Comparison of ENCODE assay signal across 22 cellular contexts in the genomic region with DNA sequence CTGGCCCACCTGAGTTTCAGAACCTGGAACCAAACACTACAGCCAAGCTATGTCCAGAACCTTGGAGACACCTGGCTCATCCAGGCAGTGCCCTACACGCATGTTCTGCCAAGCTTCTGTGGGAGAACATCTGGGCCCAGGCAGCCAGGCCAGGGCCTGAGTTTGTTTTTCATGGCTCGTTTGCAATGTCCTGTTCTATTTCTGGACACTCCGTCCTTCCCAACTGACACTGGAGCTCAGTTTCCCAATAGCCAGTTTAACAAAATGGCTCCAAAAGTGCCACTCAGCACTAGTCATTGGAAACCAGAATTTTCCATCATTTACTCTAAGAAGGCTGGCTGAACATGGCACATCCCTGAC. TPM values are rescaled to one million over a fixed set of nuclear protein-coding genes. Genes with fewer than 3 reads are reported as not detected.
DNase-seq lines count a peak whose midpoint lies in the region; FAIRE-seq and TF ChIP-seq lines count a peak whose summit lies in the region.
"Had no signal": no experiment of that assay in that cellular context is flagged by ENCODE, and none has a peak within 500 bp of the region (broad histone marks: within the 10 kb centered on the region; RNA-seq: fewer than 3 reads in every experiment).

No MANE protein-coding gene starts in this region.

- H3K36me3 ChIP-seq in astrocyte (ENCODE audit: insufficient read depth, low read length) (no peaks in the 10 kb centered on the region), hepatocyte (replicated peaks; ENCODE audit: insufficient read depth, low read depth) (no peaks in the 10 kb centered on the region), skeletal muscle satellite cell (ENCODE audit: insufficient read depth, low read length) (no peaks in the 10 kb centered on the region)
- H3K36me3 ChIP-seq: gastroesophageal sphincter had no signal

- H3K9me2 ChIP-seq in hepatocyte (replicated peaks; ENCODE audit: insufficient read depth): no peaks in the 10 kb centered on the region

- no peak overlapping the region for H3K4me3 ChIP-seq in astrocyte (ENCODE audit: insufficient read depth, low read depth, low read length)
- H3K4me3 ChIP-seq in hepatocyte: no peak overlapping the region
- no peak overlapping the region for H3K4me3 ChIP-seq in skeletal muscle satellite cell (ENCODE audit: low read length)
- H3K4me3 ChIP-seq: gastroesophageal sphincter, skin epidermis had no signal

- TF ChIP-seq POLR2A in GM12891 (IDR thresholded peaks at IDR 0.05; ENCODE audit: low read depth, low read length): no peak

- H3K79me2 ChIP-seq in astrocyte (ENCODE audit: insufficient read depth, low read length) (no peaks in the 10 kb centered on the region), hepatocyte (peaks cover 28% of the 10 kb centered on the region)

- H3K4me1 Mint-ChIP-seq in HFFc6 (ENCODE audit: low read depth): peaks cover 58% of the 10 kb centered on the region
- peaks cover 43% of the 10 kb centered on the region for H3K4me1 Mint-ChIP-seq in astrocyte (ENCODE audit: low read depth, unreplicated experiment)
- peaks cover 3% of the 10 kb centered on the region for H3K4me1 Mint-ChIP-seq in activated T-helper 2 cell treated with anti-CD3 and anti-CD28 coated beads, Interferon-gamma antibody, Interleukin-2, Interleukin-4, amounts not matched to agents 10 μg/mL and 5 μg/mL and 100 μg/mL, durations not matched to agents 14 hours and 24 hours and 36 hours (ENCODE audit: low read depth)
- H3K4me1 Mint-ChIP-seq: CD4-positive, alpha-beta memory T cell; memory B cell; naive thymus-derived CD8-positive, alpha-beta T cell; stimulated activated effector memory CD8-positive, alpha-beta T cell treated with anti-CD3 and anti-CD28 coated beads, Interleukin-12 subunit alpha, Interleukin-12 subunit beta, amount 100 ng/mL, for 72 hours had no signal

- H3K4me3 Mint-ChIP-seq in HFFc6 (no peak overlapping the region), astrocyte (ENCODE audit: unreplicated experiment) (no peak overlapping the region)
- H3K4me3 Mint-ChIP-seq in activated T-helper 2 cell treated with anti-CD3 and anti-CD28 coated beads, Interferon-gamma antibody, Interleukin-2, Interleukin-4, amounts not matched to agents 10 μg/mL and 5 μg/mL and 100 μg/mL, durations not matched to agents 14 hours and 24 hours and 36 hours (ENCODE audit: low read depth): no peak overlapping the region
- H3K4me3 Mint-ChIP-seq: activated CD8-positive, alpha-beta T cell treated with anti-CD3 and anti-CD28 coated beads for 36 hours; CD4-positive, alpha-beta memory T cell; memory B cell; naive thymus-derived CD8-positive, alpha-beta T cell; stimulated activated effector memory CD8-positive, alpha-beta T cell treated with anti-CD3 and anti-CD28 coated beads, Interleukin-12 subunit alpha, Interleukin-12 subunit beta, amount 100 ng/mL, for 72 hours had no signal

- H3K9ac ChIP-seq in astrocyte (ENCODE audit: low read length): no peak overlapping the region
- H3K9ac ChIP-seq in skeletal muscle satellite cell (ENCODE audit: low read depth, low read length): no peak overlapping the region

- no peak for TF ChIP-seq CTCF in HFFc6 (IDR thresholded peaks at IDR 0.05)
- TF ChIP-seq CTCF in astrocyte (IDR thresholded peaks at IDR 0.05; ENCODE audit: insufficient read depth, low read depth, low read length): no peak
- TF ChIP-seq CTCF in hepatocyte (IDR thresholded peaks at IDR 0.05; ENCODE audit: poor library complexity): no peak
- no peak for TF ChIP-seq CTCF in GM20000 (IDR thresholded peaks at IDR 0.05; ENCODE audit: extremely low read depth, missing control alignments)

- peaks cover 7% of the 10 kb centered on the region for H3K36me3 Mint-ChIP-seq in HFFc6 (ENCODE audit: low read depth)
- peaks cover 2% of the 10 kb centered on the region for H3K36me3 Mint-ChIP-seq in astrocyte (ENCODE audit: low read depth, unreplicated experiment)
- H3K36me3 Mint-ChIP-seq in activated T-helper 2 cell treated with anti-CD3 and anti-CD28 coated beads, Interferon-gamma antibody, Interleukin-2, Interleukin-4, amounts not matched to agents 10 μg/mL and 5 μg/mL and 100 μg/mL, durations not matched to agents 14 hours and 24 hours and 36 hours (ENCODE audit: low read depth): no peaks in the 10 kb centered on the region
- H3K36me3 Mint-ChIP-seq: CD4-positive, alpha-beta memory T cell; memory B cell; naive thymus-derived CD8-positive, alpha-beta T cell; stimulated activated effector memory CD8-positive, alpha-beta T cell treated with anti-CD3 and anti-CD28 coated beads, Interleukin-12 subunit alpha, Interleukin-12 subunit beta, amount 100 ng/mL, for 72 hours had no signal

- peaks cover 6% of the 10 kb centered on the region; the same call in 1 of the 2 replicates for H3K27me3 Mint-ChIP-seq in HFFc6 (ENCODE audit: insufficient read depth)
- no peaks in the 10 kb centered on the region for H3K27me3 Mint-ChIP-seq in astrocyte (ENCODE audit: low read depth, unreplicated experiment)
- H3K27me3 Mint-ChIP-seq in activated T-helper 2 cell treated with anti-CD3 and anti-CD28 coated beads, Interferon-gamma antibody, Interleukin-2, Interleukin-4, amounts not matched to agents 10 μg/mL and 5 μg/mL and 100 μg/mL, durations not matched to agents 14 hours and 24 hours and 36 hours (ENCODE audit: low read depth): no peaks in the 10 kb centered on the region
- H3K27me3 Mint-ChIP-seq: CD4-positive, alpha-beta memory T cell; memory B cell had no signal

- no peaks in the 10 kb centered on the region for H3K9me3 ChIP-seq in astrocyte (ENCODE audit: insufficient read depth, low read depth, low read length)
- no peaks in the 10 kb centered on the region for H3K9me3 ChIP-seq in hepatocyte (ENCODE audit: low read depth)
- H3K9me3 ChIP-seq in skeletal muscle satellite cell (replicated peaks; ENCODE audit: low read length): no peaks in the 10 kb centered on the region
- H3K9me3 ChIP-seq: gastroesophageal sphincter had no signal

- WGBS in hepatocyte (ENCODE audit: low lambda C conversion rate, missing lambda C conversion rate): 85% methylated on average over 3 of the region's 3 CpGs

- peak overlapping the region; percentile 62 for H3K27ac ChIP-seq in astrocyte (ENCODE audit: low read depth, low read length)
- H3K27ac ChIP-seq in hepatocyte: peak overlapping the region; percentile 81
- H3K27ac ChIP-seq: gastroesophageal sphincter had no signal

- H2AFZ ChIP-seq in astrocyte (ENCODE audit: low read depth, low read length) (no peak overlapping the region), hepatocyte (no peak overlapping the region)

- H3K27me3 ChIP-seq in astrocyte (ENCODE audit: insufficient read depth, low read length): no peaks in the 10 kb centered on the region
- no peaks in the 10 kb centered on the region for H3K27me3 ChIP-seq in hepatocyte
- H3K27me3 ChIP-seq in skeletal muscle satellite cell (ENCODE audit: control insufficient read depth, insufficient read depth, low read length): no peaks in the 10 kb centered on the region
- H3K27me3 ChIP-seq: gastroesophageal sphincter had no signal

- intact Hi-C loops in activated T-helper 2 cell treated with anti-CD3 and anti-CD28 coated beads, Interferon-gamma antibody, Interleukin-2, Interleukin-4, amounts not matched to agents 10 μg/mL and 5 μg/mL and 100 μg/mL, durations not matched to agents 14 hours and 24 hours and 36 hours (cut with micrococcal nuclease): loop anchor here (5.0 kb wide), 1 partner anchor 38 kb away; a partner anchor contains a TSS

- H3K4me2 ChIP-seq in astrocyte (ENCODE audit: low read length) (peak overlapping the region; percentile 57), hepatocyte (no peak overlapping the region), skeletal muscle satellite cell (ENCODE audit: low read length) (peak overlapping the region; percentile 35)

- H3K4me1 ChIP-seq in astrocyte (ENCODE audit: insufficient read depth, low read length): peaks cover 33% of the 10 kb centered on the region
- H3K4me1 ChIP-seq in hepatocyte (ENCODE audit: insufficient read depth): peaks cover 42% of the 10 kb centered on the region
- peaks cover 26% of the 10 kb centered on the region for H3K4me1 ChIP-seq in skeletal muscle satellite cell (ENCODE audit: control insufficient read depth, insufficient read depth, low read length)
- H3K4me1 ChIP-seq: gastroesophageal sphincter had no signal

- DNase-seq in HFFc6: no peak
- DNase-seq in astrocyte (ENCODE audit: low read depth): no peak
- no peak for DNase-seq in hepatocyte (ENCODE audit: low spot score)
- DNase-seq in NCI-H2227 treated with DMSO at 0.1 percent for 48 hours (lab: John Stamatoyannopoulos, UW): no peak
- DNase-seq in GM20000 (ENCODE audit: low spot score): no peak
- DNase-seq in activated T-helper 2 cell treated with anti-CD3 and anti-CD28 coated beads, Interferon-gamma antibody, Interleukin-2, Interleukin-4, amounts not matched to agents 10 μg/mL and 5 μg/mL and 100 μg/mL, durations not matched to agents 14 hours and 24 hours and 36 hours (ENCODE audit: low spot score): no peak
- no peak for DNase-seq in GM12891 (ENCODE audit: insufficient read length, low spot score)
- DNase-seq: activated CD8-positive, alpha-beta T cell treated with anti-CD3 and anti-CD28 coated beads for 36 hours; activated T-cell treated with anti-CD3 and anti-CD28 coated beads for 4 hours; CD4-positive, alpha-beta memory T cell; DMS79; KBM-7; kidney; naive thymus-derived CD8-positive, alpha-beta T cell; NCI-H1694; stimulated activated CD4-positive, alpha-beta T cell treated with anti-CD3 and anti-CD28 coated beads, Interleukin-2, amount 100 ng/mL, for 24 hours; SW 1271 had no signal

- peaks cover 9% of the 10 kb centered on the region; the same call in 1 of the 2 replicates for H3K9me3 Mint-ChIP-seq in HFFc6
- no peaks in the 10 kb centered on the region for H3K9me3 Mint-ChIP-seq in astrocyte (ENCODE audit: unreplicated experiment)
- no peaks in the 10 kb centered on the region for H3K9me3 Mint-ChIP-seq in activated T-helper 2 cell treated with anti-CD3 and anti-CD28 coated beads, Interferon-gamma antibody, Interleukin-2, Interleukin-4, amounts not matched to agents 10 μg/mL and 5 μg/mL and 100 μg/mL, durations not matched to agents 14 hours and 24 hours and 36 hours
- H3K9me3 Mint-ChIP-seq: activated CD8-positive, alpha-beta T cell treated with anti-CD3 and anti-CD28 coated beads for 36 hours; stimulated activated effector memory CD8-positive, alpha-beta T cell treated with anti-CD3 and anti-CD28 coated beads, Interleukin-12 subunit alpha, Interleukin-12 subunit beta, amount 100 ng/mL, for 72 hours had no signal

- H4K20me1 ChIP-seq in astrocyte (ENCODE audit: insufficient read depth, low read length): no peaks in the 10 kb centered on the region
- no peaks in the 10 kb centered on the region for H4K20me1 ChIP-seq in hepatocyte (ENCODE audit: insufficient read depth, poor library complexity, severe bottlenecking)

- no peak for FAIRE-seq in astrocyte (lab: Jason Lieb, UNC)
- FAIRE-seq in GM12891 (lab: Jason Lieb, UNC): no peak
- FAIRE-seq: kidney had no signal

- H3K27ac Mint-ChIP-seq in HFFc6 (peak overlapping the region; percentile 60; the same call in 1 of the 2 replicates), astrocyte (ENCODE audit: unreplicated experiment) (peak overlapping the region; percentile 87)
- no peak overlapping the region for H3K27ac Mint-ChIP-seq in activated T-helper 2 cell treated with anti-CD3 and anti-CD28 coated beads, Interferon-gamma antibody, Interleukin-2, Interleukin-4, amounts not matched to agents 10 μg/mL and 5 μg/mL and 100 μg/mL, durations not matched to agents 14 hours and 24 hours and 36 hours
- H3K27ac Mint-ChIP-seq: activated CD8-positive, alpha-beta T cell treated with anti-CD3 and anti-CD28 coated beads for 36 hours; CD4-positive, alpha-beta memory T cell; memory B cell; naive thymus-derived CD8-positive, alpha-beta T cell; stimulated activated effector memory CD8-positive, alpha-beta T cell treated with anti-CD3 and anti-CD28 coated beads, Interleukin-12 subunit alpha, Interleukin-12 subunit beta, amount 100 ng/mL, for 72 hours had no signal

RNA-seq across cellular contexts. Expression of a gene that starts 38.6 kb away (rescaled TPM):
- 1 to 10 TPM in 2 of 6 experiments, under 1 TPM in 4; 0.43 to 1.7 (median 0.66) TPM for total RNA-seq in HFFc6 (2021; fragmentation: NEBNext Ultra II Directional; extraction: Animal tissue kit (Norgen Biotek cat#: 25700))
- total RNA-seq in astrocyte (8.6 and 12.3 TPM in 2 replicates), hepatocyte (32.0 and 35.1 TPM in 2 replicates)
- 34.1 and 35.4 TPM in 2 replicates for polyA plus RNA-seq in hepatocyte
- total RNA-seq in skeletal muscle satellite cell (2012; rRNA removed): under 0.01 TPM in 2 replicates
- total RNA-seq in activated T-helper 2 cell treated with anti-CD3 and anti-CD28 coated beads, Interferon-gamma antibody, Interleukin-2, Interleukin-4, amounts not matched to agents 10 μg/mL and 5 μg/mL and 100 μg/mL, durations not matched to agents 14 hours and 24 hours and 36 hours: 0.21 and 0.57 TPM in 2 replicates
- not detected for polyA plus RNA-seq in GM12891 (2012; ENCODE audit: low read depth, missing spikeins)
- total RNA-seq: activated CD8-positive, alpha-beta T cell treated with anti-CD3 and anti-CD28 coated beads for 36 hours; CD4-positive, alpha-beta memory T cell; naive thymus-derived CD8-positive, alpha-beta T cell had no signal
- polyA plus RNA-seq: CD4-positive, alpha-beta memory T cell; naive thymus-derived CD8-positive, alpha-beta T cell had no signal
